In genomic region chr17:29005936-29006438, GRCh38 we compare ENCODE assay signal across 1 cellular context.
TF ChIP-seq lines count a peak whose summit lies in the region.

SEZ6 (minus strand) TSS chr17:29006033; CDS start chr17:29005869, 164 bp downstream.

TF ChIP-seq in K562, 482 proteins besides CTCF, POLR2A, EP300 and RAD21 (continued from another document and continues in another):
- TF ChIP-seq CHD7 (IDR thresholded peaks at IDR 0.05; ENCODE audit: low read depth, low read length) (peak; percentile 97), RB1 (IDR thresholded peaks at IDR 0.05; ENCODE audit: low read depth) (peak; percentile 80), ELK1 (CRISPR knock-in tag; IDR thresholded peaks at IDR 0.05) (no peak), KAT8 (IDR thresholded peaks at IDR 0.05; ENCODE audit: low read depth) (no peak), PRMT5 (CRISPR knock-in tag; IDR thresholded peaks at IDR 0.05) (peak; percentile 87; the same call in 1 of the 2 replicates), ZNF79 (CRISPR knock-in tag; IDR thresholded peaks at IDR 0.05; ENCODE audit: low read depth) (no peak), NFIC (IDR thresholded peaks at IDR 0.05) (peak; percentile 62), POLR2G (IDR thresholded peaks at IDR 0.05; ENCODE audit: low read depth, low read length) (no peak), HLTF (IDR thresholded peaks at IDR 0.05) (no peak), VEZF1 (CRISPR knock-in tag; IDR thresholded peaks at IDR 0.05) (peak; percentile 75), CC2D1A (IDR thresholded peaks at IDR 0.05) (no peak), ATF7 (IDR thresholded peaks at IDR 0.05) (no peak), ARID4B (CRISPR knock-in tag; IDR thresholded peaks at IDR 0.05) (peak; percentile 68), SRF (CRISPR knock-in tag; IDR thresholded peaks at IDR 0.05) (peak in 1 of 2 experiments; percentile 66; a peak in 1 of 4 replicates), CBFA2T2 (conservative IDR thresholded peaks at IDR 0.05) (no peak), EHMT2 (IDR thresholded peaks at IDR 0.05) (peak; percentile 96), RCOR1 (IDR thresholded peaks at IDR 0.05; ENCODE audit: borderline replicate concordance in 1 of 2, low read depth in 2 of 2, low read length in 2 of 2) (peak in 1 of 2 experiments; percentile 70; a peak in 1 of 4 replicates), ZNF232 (CRISPR knock-in tag; IDR thresholded peaks at IDR 0.05) (no peak), SP1 (CRISPR knock-in tag; IDR thresholded peaks at IDR 0.05) (no peak), HDAC1 (IDR thresholded peaks at IDR 0.05) (no peak), MYNN (IDR thresholded peaks at IDR 0.05) (no peak), MYNN (CRISPR knock-in tag; IDR thresholded peaks at IDR 0.05) (no peak), ZNF707 (CRISPR knock-in tag; conservative IDR thresholded peaks at IDR 0.05) (no peak)
- TF ChIP-seq, protein P1, sequence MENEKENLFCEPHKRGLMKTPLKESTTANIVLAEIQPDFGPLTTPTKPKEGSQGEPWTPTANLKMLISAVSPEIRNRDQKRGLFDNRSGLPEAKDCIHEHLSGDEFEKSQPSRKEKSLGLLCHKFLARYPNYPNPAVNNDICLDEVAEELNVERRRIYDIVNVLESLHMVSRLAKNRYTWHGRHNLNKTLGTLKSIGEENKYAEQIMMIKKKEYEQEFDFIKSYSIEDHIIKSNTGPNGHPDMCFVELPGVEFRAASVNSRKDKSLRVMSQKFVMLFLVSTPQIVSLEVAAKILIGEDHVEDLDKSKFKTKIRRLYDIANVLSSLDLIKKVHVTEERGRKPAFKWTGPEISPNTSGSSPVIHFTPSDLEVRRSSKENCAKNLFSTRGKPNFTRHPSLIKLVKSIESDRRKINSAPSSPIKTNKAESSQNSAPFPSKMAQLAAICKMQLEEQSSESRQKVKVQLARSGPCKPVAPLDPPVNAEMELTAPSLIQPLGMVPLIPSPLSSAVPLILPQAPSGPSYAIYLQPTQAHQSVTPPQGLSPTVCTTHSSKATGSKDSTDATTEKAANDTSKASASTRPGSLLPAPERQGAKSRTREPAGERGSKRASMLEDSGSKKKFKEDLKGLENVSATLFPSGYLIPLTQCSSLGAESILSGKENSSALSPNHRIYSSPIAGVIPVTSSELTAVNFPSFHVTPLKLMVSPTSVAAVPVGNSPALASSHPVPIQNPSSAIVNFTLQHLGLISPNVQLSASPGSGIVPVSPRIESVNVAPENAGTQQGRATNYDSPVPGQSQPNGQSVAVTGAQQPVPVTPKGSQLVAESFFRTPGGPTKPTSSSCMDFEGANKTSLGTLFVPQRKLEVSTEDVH (IDR thresholded peaks at IDR 0.05; ENCODE audit: low read depth, partially characterized antibody), result no peak
- TF ChIP-seq, protein P2, sequence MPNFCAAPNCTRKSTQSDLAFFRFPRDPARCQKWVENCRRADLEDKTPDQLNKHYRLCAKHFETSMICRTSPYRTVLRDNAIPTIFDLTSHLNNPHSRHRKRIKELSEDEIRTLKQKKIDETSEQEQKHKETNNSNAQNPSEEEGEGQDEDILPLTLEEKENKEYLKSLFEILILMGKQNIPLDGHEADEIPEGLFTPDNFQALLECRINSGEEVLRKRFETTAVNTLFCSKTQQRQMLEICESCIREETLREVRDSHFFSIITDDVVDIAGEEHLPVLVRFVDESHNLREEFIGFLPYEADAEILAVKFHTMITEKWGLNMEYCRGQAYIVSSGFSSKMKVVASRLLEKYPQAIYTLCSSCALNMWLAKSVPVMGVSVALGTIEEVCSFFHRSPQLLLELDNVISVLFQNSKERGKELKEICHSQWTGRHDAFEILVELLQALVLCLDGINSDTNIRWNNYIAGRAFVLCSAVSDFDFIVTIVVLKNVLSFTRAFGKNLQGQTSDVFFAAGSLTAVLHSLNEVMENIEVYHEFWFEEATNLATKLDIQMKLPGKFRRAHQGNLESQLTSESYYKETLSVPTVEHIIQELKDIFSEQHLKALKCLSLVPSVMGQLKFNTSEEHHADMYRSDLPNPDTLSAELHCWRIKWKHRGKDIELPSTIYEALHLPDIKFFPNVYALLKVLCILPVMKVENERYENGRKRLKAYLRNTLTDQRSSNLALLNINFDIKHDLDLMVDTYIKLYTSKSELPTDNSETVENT (CRISPR knock-in tag; IDR thresholded peaks at IDR 0.05), result no peak
- TF ChIP-seq, protein P3, sequence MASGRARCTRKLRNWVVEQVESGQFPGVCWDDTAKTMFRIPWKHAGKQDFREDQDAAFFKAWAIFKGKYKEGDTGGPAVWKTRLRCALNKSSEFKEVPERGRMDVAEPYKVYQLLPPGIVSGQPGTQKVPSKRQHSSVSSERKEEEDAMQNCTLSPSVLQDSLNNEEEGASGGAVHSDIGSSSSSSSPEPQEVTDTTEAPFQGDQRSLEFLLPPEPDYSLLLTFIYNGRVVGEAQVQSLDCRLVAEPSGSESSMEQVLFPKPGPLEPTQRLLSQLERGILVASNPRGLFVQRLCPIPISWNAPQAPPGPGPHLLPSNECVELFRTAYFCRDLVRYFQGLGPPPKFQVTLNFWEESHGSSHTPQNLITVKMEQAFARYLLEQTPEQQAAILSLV (tag; IDR thresholded peaks at IDR 0.05), result no peak
- TF ChIP-seq, protein P4, sequence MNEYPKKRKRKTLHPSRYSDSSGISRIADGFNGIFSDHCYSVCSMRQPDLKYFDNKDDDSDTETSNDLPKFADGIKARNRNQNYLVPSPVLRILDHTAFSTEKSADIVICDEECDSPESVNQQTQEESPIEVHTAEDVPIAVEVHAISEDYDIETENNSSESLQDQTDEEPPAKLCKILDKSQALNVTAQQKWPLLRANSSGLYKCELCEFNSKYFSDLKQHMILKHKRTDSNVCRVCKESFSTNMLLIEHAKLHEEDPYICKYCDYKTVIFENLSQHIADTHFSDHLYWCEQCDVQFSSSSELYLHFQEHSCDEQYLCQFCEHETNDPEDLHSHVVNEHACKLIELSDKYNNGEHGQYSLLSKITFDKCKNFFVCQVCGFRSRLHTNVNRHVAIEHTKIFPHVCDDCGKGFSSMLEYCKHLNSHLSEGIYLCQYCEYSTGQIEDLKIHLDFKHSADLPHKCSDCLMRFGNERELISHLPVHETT (CRISPR knock-in tag; conservative IDR thresholded peaks at IDR 0.05 in 1 of 2, IDR thresholded peaks at IDR 0.05 in 1 of 2), result no peak
